ENCODE assay signal across 8 cellular contexts in the genomic region with DNA sequence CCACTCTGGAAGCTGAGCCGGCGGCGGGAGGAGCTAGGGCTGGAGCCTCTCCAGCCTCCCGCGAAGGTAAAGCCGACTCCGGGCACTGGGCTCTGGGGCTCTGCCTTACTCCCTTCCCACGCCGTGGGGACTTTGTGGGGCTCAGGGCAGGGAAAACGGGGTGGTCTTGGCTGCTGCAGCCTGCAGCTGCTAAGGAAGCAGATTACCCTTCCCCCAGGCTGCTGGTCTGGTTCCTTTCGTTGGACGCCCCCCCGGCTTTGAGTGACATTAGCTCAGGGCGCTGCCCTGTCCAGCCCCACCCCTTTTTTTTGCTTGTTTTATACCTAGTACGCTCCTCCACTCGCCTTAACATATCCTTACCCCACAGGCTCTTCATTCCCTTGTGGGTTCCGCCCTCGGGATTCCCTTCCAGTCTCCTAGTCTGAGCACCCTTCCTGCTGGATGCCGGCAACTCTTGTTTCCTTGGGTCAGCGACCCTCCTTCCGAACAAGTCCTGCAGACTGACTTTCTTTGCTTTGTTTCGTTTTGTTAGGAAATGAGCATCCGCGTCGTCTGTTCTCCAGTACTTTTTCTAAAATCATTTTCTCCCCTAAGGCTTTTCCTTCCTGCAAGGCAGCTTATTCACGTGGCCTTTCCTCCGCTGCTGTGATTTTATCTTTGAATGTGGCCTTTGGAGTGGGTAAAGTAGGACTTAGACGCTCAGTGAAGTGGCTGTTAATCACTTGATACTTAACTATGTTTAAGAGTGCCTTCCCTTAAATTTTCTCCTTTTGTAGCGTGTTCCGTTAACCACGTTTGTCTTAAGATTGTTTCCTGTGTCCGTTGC. TPM values are rescaled to one million over a fixed set of nuclear protein-coding genes. Genes with fewer than 3 reads are reported as not detected.
DNase-seq lines count a peak whose midpoint lies in the region; ATAC-seq and TF ChIP-seq lines count a peak whose summit lies in the region.

No MANE protein-coding gene starts in this region.

- POLR2A ChIA-PET in activated CD4-positive, alpha-beta T cell treated with anti-CD3 and anti-CD28 coated beads, Interleukin-2, amount 10 ng/mL, durations not matched to agents 7 days and 5 days (lab: Charles Lee), result interaction anchor here (0.5 kb wide), 1 partner anchor 208 kb away, joined by 3 read pairs; no protein-coding TSS in a partner anchor

- peaks cover 15% of the 10 kb centered on the region for H3K36me3 Mint-ChIP-seq in activated CD4-positive, alpha-beta T cell treated with anti-CD3 and anti-CD28 coated beads, Interleukin-2, amount 10 ng/mL, durations not matched to agents 7 days and 5 days (ENCODE audit: low read depth)

- H3K4me1 Mint-ChIP-seq in activated CD4-positive, alpha-beta T cell treated with anti-CD3 and anti-CD28 coated beads, Interleukin-2, amount 10 ng/mL, durations not matched to agents 7 days and 5 days, result peaks cover 35% of the 10 kb centered on the region

- peak overlapping the region; percentile 88 for H3K27ac ChIP-seq in C4-2B

- H3K27ac Mint-ChIP-seq in activated CD4-positive, alpha-beta T cell treated with anti-CD3 and anti-CD28 coated beads, Interleukin-2, amount 10 ng/mL, durations not matched to agents 7 days and 5 days, result peak overlapping the region; percentile 93

- H3K4me3 Mint-ChIP-seq in activated CD4-positive, alpha-beta T cell treated with anti-CD3 and anti-CD28 coated beads, Interleukin-2, amount 10 ng/mL, durations not matched to agents 7 days and 5 days, result peak overlapping the region; percentile 92

- TF ChIP-seq CTCF in C4-2B (conservative IDR thresholded peaks at IDR 0.05), result no peak

- H3K27me3 Mint-ChIP-seq in activated CD4-positive, alpha-beta T cell treated with anti-CD3 and anti-CD28 coated beads, Interleukin-2, amount 10 ng/mL, durations not matched to agents 7 days and 5 days, result no peaks in the 10 kb centered on the region

- ATAC-seq in GM18909 (IDR thresholded peaks at IDR 0.05; ENCODE audit: poor library complexity, unreplicated experiment), result peak; percentile 51
- ATAC-seq in HG03108 (IDR thresholded peaks at IDR 0.05; ENCODE audit: unreplicated experiment), result peak; percentile 33
- peak; percentile 83 for ATAC-seq in esophagus mucosa

- CTCF ChIA-PET in activated CD4-positive, alpha-beta T cell treated with anti-CD3 and anti-CD28 coated beads, Interleukin-2, amount 10 ng/mL, durations not matched to agents 7 days and 5 days (lab: Charles Lee), result interaction anchor here (1.0 to 1.6 kb wide), 4 partner anchors 20 to 235 kb away, joined by 3 to 4 read pairs (median 4); no protein-coding TSS in a partner anchor

- H3K9me3 Mint-ChIP-seq in activated CD4-positive, alpha-beta T cell treated with anti-CD3 and anti-CD28 coated beads, Interleukin-2, amount 10 ng/mL, durations not matched to agents 7 days and 5 days, result no peaks in the 10 kb centered on the region

- DNase-seq in NCI-H226, result peak; percentile 63
- peak; percentile 61 for DNase-seq in activated CD4-positive, alpha-beta T cell treated with anti-CD3 and anti-CD28 coated beads, Interleukin-2, amount 10 ng/mL, durations not matched to agents 7 days and 5 days
- DNase-seq in myocyte (ENCODE audit: low read depth), result peak; percentile 60
- peak; percentile 52 for DNase-seq in superior temporal gyrus (ENCODE audit: extremely low spot score)

RNA-seq across cellular contexts. Expression of a gene that starts 0.6 kb away (rescaled TPM):
- 10 to 100 TPM; 37.3 to 38.6 TPM for total RNA-seq in activated CD4-positive, alpha-beta T cell treated with anti-CD3 and anti-CD28 coated beads, Interleukin-2, amount 10 ng/mL, durations not matched to agents 7 days and 5 days
- total RNA-seq in esophagus mucosa, result 22.8 TPM
- total RNA-seq in myocyte, result 36.6 and 46.4 TPM in 2 replicates
- 14.5 TPM for polyA plus RNA-seq in myocyte (2012)

Comparison
In these comparisons a context has a peak if more than half of its experiments do, and no peak if none do; other contexts are left out.
1. Peak in every context shown above with its lines: DNase-seq, ATAC-seq and H3K27ac ChIP-seq.
2. ATAC-seq: peak in every context shown above with its lines; median percentile 83 in esophagus mucosa; 51 in GM18909; 33 in HG03108.